8 cellular contexts compared by ENCODE assay signal in the genomic region with DNA sequence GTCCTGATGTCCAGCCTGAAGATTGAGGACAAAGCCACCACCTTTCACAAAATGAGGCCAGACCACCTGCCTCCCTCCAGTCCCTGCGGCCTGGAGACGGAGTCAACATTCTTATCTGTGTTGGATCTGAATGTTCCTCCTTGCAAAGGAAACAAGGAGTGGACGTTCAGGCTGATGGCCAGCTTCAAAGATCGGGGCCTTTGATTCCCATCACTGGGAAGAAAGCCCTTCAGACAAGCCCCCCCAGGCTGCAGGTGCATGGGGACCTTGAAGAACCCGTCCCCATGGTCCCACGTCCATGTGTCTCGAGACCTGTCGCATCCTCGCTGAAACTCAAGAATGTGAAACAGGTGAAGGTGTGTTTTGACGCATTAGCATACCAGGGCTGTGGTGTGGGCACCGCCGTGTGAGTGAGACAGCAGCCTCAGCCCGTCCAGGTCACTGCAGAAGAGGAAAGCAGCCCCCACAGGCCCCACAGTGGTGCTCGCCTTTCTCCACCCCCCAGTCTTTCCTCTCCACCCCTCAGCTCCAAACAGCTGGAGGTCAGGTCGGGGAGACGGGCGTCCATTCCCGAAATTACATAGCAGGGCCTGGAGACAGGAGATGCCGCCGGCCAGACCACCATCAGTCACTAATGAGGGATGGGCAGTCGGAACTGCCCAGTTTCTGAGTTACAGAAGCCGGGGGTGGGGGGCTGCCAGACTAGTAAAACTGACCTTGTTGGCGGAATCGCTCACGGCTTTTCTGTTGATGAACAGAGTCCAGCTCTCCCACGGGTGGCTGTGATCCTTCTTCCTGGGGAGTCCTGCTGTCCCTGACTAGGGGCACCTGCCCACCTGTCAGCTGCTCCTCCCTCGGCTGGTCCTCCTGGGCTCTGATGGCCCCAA. TPM values are rescaled to one million over a fixed set of nuclear protein-coding genes. Genes with fewer than 3 reads are reported as not detected.
DNase-seq lines count a peak whose midpoint lies in the region; ATAC-seq, FAIRE-seq and TF ChIP-seq lines count a peak whose summit lies in the region.

No MANE protein-coding gene starts in this region.

- peak overlapping the region; percentile 97 for H2AFZ ChIP-seq in neuronal stem cell (ENCODE audit: low read length)

- H3K4me1 ChIP-seq in NT2/D1 (ENCODE audit: insufficient read depth, insufficient read length) (peaks cover 35% of the 10 kb centered on the region), neuronal stem cell (ENCODE audit: control insufficient read depth in 2 of 2, insufficient read depth in 1 of 2, low read depth in 1 of 2, low read length in 2 of 2) (peaks cover 10 to 15% of the 10 kb centered on the region in 2 donors), small intestine (ENCODE audit: control insufficient read depth in 2 of 2, insufficient read depth in 1 of 2, low read depth in 1 of 2, low read length in 1 of 2) (peaks cover 8 to 14% of the 10 kb centered on the region in 2 donors)

- H3K14ac ChIP-seq in neuronal stem cell (ENCODE audit: low read length), result peak overlapping the region; percentile 47

- peaks cover 21% of the 10 kb centered on the region for H3K36me3 Mint-ChIP-seq in endothelial cell (ENCODE audit: low read depth, unreplicated experiment)

- H3K9ac ChIP-seq in NT2/D1 (ENCODE audit: insufficient read length, low read depth), result peak overlapping the region; percentile 79
- peak overlapping the region; percentile 79 for H3K9ac ChIP-seq in neuronal stem cell (ENCODE audit: low read depth, low read length, poor library complexity)

- peak overlapping the region; percentile 88 for H3K18ac ChIP-seq in neuronal stem cell (ENCODE audit: low read length)

- no peak for FAIRE-seq in small intestine (lab: Jason Lieb, UNC)

- H3K27ac Mint-ChIP-seq in endothelial cell (ENCODE audit: unreplicated experiment), result no peak overlapping the region

- no peaks in the 10 kb centered on the region for H3K9me3 Mint-ChIP-seq in endothelial cell (ENCODE audit: unreplicated experiment)

- no peak overlapping the region for H2BK15ac ChIP-seq in neuronal stem cell (ENCODE audit: low read length)

- no peak for TF ChIP-seq CTCF in C4-2B (conservative IDR thresholded peaks at IDR 0.05)
- no peak for TF ChIP-seq CTCF in endothelial cell (IDR thresholded peaks at IDR 0.05; ENCODE audit: unreplicated experiment)

- no CpG with 5 or more reads among the region's 27 CpGs for WGBS in neuronal stem cell (ENCODE audit: extremely low coverage in 2 of 2, insufficient read length in 2 of 2, insufficient replicate concordance in 1 of 2), 2 donors
- 20 to 59% (median 34%) methylated on average over 26 to 27 of the region's 27 CpGs for WGBS in small intestine, 3 donors

- H2BK12ac ChIP-seq in neuronal stem cell (ENCODE audit: low read length), result peak overlapping the region; percentile 8

- H3K23ac ChIP-seq in neuronal stem cell (ENCODE audit: low read depth, low read length, poor library complexity), result peak overlapping the region; percentile 19

- no peak overlapping the region for H2BK120ac ChIP-seq in neuronal stem cell (ENCODE audit: low read depth, low read length)

- H3K27ac ChIP-seq in C4-2B (peak overlapping the region; percentile 94), neuronal stem cell (replicated peaks; ENCODE audit: low read length) (no peak overlapping the region), small intestine (ENCODE audit: low read depth in 1 of 2, low read length in 1 of 2) (peak overlapping the region in 1 of 2 donors; percentile 75)

- H3K4me3 Mint-ChIP-seq in endothelial cell (ENCODE audit: unreplicated experiment), result peak overlapping the region; percentile 73

- H3K9me3 ChIP-seq in NT2/D1 (ENCODE audit: insufficient read depth, low read length) (no peaks in the 10 kb centered on the region), neuronal stem cell (replicated peaks in 1 of 2; ENCODE audit: control insufficient read depth in 2 of 2, insufficient read depth in 1 of 2, low read depth in 1 of 2, low read length in 2 of 2) (no peaks in the 10 kb centered on the region), small intestine (ENCODE audit: control insufficient read depth, low read depth) (no peaks in the 10 kb centered on the region)

- peaks cover 31% of the 10 kb centered on the region for H3K36me3 ChIP-seq in NT2/D1 (ENCODE audit: insufficient read depth, insufficient read length, low read length)
- peaks cover 17 to 31% of the 10 kb centered on the region in 2 donors for H3K36me3 ChIP-seq in neuronal stem cell (replicated peaks in 1 of 2; ENCODE audit: control insufficient read depth in 2 of 2, insufficient read depth in 2 of 2, low read length in 2 of 2)
- H3K36me3 ChIP-seq in small intestine (ENCODE audit: control insufficient read depth in 2 of 2, insufficient read depth in 2 of 2, low read length in 2 of 2), result peaks cover 0 to 2% of the 10 kb centered on the region in 2 donors

- H4K91ac ChIP-seq in neuronal stem cell (ENCODE audit: low read depth, low read length, poor library complexity), result peak overlapping the region; percentile 73

- H3K4me1 Mint-ChIP-seq in endothelial cell (ENCODE audit: unreplicated experiment), result peaks cover 45% of the 10 kb centered on the region

- H3K4me2 ChIP-seq in neuronal stem cell (ENCODE audit: insufficient read depth, low read length, poor library complexity, severe bottlenecking), result peak overlapping the region; percentile 94

- peaks cover 6% of the 10 kb centered on the region for H3K79me1 ChIP-seq in neuronal stem cell (ENCODE audit: low read depth, low read length)

- peaks cover 33% of the 10 kb centered on the region for H3K27me3 Mint-ChIP-seq in endothelial cell (ENCODE audit: unreplicated experiment)

- no peak overlapping the region for H4K8ac ChIP-seq in neuronal stem cell (ENCODE audit: low read depth, low read length)

- ATAC-seq in GM21381 (IDR thresholded peaks at IDR 0.05; ENCODE audit: unreplicated experiment), result no peak

- H3K27me3 ChIP-seq in NT2/D1 (ENCODE audit: insufficient read depth, insufficient read length) (no peaks in the 10 kb centered on the region), neuronal stem cell (ENCODE audit: control insufficient read depth in 3 of 3, insufficient read depth in 3 of 3, low read depth in 1 of 3, low read length in 3 of 3) (no peaks in the 10 kb centered on the region), small intestine (ENCODE audit: control insufficient read depth in 2 of 2, insufficient read depth in 2 of 2, low read length in 2 of 2) (no peaks in the 10 kb centered on the region)

- H3K4me3 ChIP-seq in NT2/D1 (ENCODE audit: insufficient read length, low read depth), result peak overlapping the region; percentile 31
- H3K4me3 ChIP-seq in neuronal stem cell (ENCODE audit: low read length in 2 of 2), result peak overlapping the region; percentile 68 to 79
- peak overlapping the region in 1 of 2 donors; percentile 96 for H3K4me3 ChIP-seq in small intestine (ENCODE audit: low read depth in 1 of 2, low read length in 2 of 2)

- no peak overlapping the region for H3K4ac ChIP-seq in neuronal stem cell (ENCODE audit: low read length)

- no peak for DNase-seq in NT2/D1 (ENCODE audit: low read depth, low spot score)
- DNase-seq in endothelial cell (ENCODE audit: low spot score), result no peak
- no peak for DNase-seq in neuronal stem cell (ENCODE audit: low spot score)
- no peak for DNase-seq in HuH-7 (ENCODE audit: low spot score)
- no peak for DNase-seq in SIG-M5 (lab: John Stamatoyannopoulos, UW)
- no peak for DNase-seq in small intestine

- peak overlapping the region; percentile 79 for H2AK5ac ChIP-seq in neuronal stem cell (ENCODE audit: low read depth, low read length)

- H2BK5ac ChIP-seq in neuronal stem cell (ENCODE audit: low read length), result peak overlapping the region; percentile 71

RNA-seq across cellular contexts. Expression of gene CSNK1D, which starts 0.9 kb away (rescaled TPM):
- 149 TPM for total RNA-seq in endothelial cell (ENCODE audit: unreplicated experiment)
- 70.3 TPM for polyA plus RNA-seq in neuronal stem cell (2013, experiment 1 of 2)
- polyA plus RNA-seq in neuronal stem cell (2013, experiment 2 of 2), result 72.1 TPM
- polyA plus RNA-seq in small intestine, result 100 to 1,000 TPM; 111 to 148 (median 146) TPM

RNA-seq across cellular contexts. Expression of gene CD7, which starts 43.0 kb away (rescaled TPM):
- total RNA-seq in endothelial cell (ENCODE audit: unreplicated experiment), result not detected
- 1.5 TPM for polyA plus RNA-seq in neuronal stem cell (2013, experiment 1 of 2)
- polyA plus RNA-seq in neuronal stem cell (2013, experiment 2 of 2), result 1.5 TPM
- polyA plus RNA-seq in small intestine, result 10 to 100 TPM in 1 of 3 donors, 1 to 10 TPM in 2; 3.4 to 10.8 (median 6.5) TPM

RNA-seq across cellular contexts. Expression of gene SLC16A3, which starts 45.5 kb away (rescaled TPM):
- total RNA-seq in endothelial cell (ENCODE audit: unreplicated experiment), result 76.2 TPM
- polyA plus RNA-seq in neuronal stem cell (2013, experiment 1 of 2), result 3.5 TPM
- 3.2 TPM for polyA plus RNA-seq in neuronal stem cell (2013, experiment 2 of 2)
- 10 to 100 TPM in 1 of 3 donors, 1 to 10 TPM in 2; 5.4 to 33.2 (median 7.8) TPM for polyA plus RNA-seq in small intestine

RNA-seq across cellular contexts. Expression of gene SECTM1, which starts 59.2 kb away (rescaled TPM):
- not detected for total RNA-seq in endothelial cell (ENCODE audit: unreplicated experiment)
- 0.39 TPM for polyA plus RNA-seq in neuronal stem cell (2013, experiment 1 of 2)
- polyA plus RNA-seq in neuronal stem cell (2013, experiment 2 of 2), result 0.65 TPM
- polyA plus RNA-seq in small intestine, result 10 to 100 TPM; 14.0 to 81.9 (median 38.2) TPM
